2 cellular contexts compared by ENCODE assay signal in the genomic region with DNA sequence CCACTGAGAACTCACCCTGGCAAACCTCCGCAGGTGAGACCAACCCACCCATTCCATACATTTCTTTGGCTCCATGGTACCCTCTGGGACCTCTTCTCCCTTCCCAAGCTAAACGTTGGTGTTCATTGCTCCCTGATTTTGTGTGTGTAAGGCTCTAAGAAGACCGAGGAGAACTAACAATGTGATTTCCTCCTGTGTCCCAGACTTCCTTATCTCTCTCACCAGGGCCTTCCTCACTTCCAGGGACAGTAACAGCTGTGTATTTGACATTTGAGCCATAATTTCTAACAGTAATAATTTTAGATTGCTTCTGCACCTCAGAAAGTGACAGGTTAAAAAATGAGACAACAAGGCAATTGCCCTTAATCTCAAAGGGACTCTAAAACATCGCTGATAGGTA.
TF ChIP-seq lines count a peak whose summit lies in the region.

No MANE protein-coding gene starts in this region.

TF ChIP-seq in SK-N-SH, 30 proteins besides CTCF, POLR2A, EP300 and RAD21 (continued from another document):
- TF ChIP-seq POLR2AphosphoS5 (IDR thresholded peaks at IDR 0.05; ENCODE audit: low read depth, low read length) (no peak), NRF1 (IDR thresholded peaks at IDR 0.05; ENCODE audit: low read depth, low read length) (no peak), FOXM1 (IDR thresholded peaks at IDR 0.05; ENCODE audit: low read depth) (no peak), RXRA (IDR thresholded peaks at IDR 0.05; ENCODE audit: borderline replicate concordance, low read depth) (no peak), JUND (IDR thresholded peaks at IDR 0.05) (no peak)
- TF ChIP-seq, protein P1, sequence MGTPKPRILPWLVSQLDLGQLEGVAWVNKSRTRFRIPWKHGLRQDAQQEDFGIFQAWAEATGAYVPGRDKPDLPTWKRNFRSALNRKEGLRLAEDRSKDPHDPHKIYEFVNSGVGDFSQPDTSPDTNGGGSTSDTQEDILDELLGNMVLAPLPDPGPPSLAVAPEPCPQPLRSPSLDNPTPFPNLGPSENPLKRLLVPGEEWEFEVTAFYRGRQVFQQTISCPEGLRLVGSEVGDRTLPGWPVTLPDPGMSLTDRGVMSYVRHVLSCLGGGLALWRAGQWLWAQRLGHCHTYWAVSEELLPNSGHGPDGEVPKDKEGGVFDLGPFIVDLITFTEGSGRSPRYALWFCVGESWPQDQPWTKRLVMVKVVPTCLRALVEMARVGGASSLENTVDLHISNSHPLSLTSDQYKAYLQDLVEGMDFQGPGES (IDR thresholded peaks at IDR 0.05; ENCODE audit: low read depth, low read length), result no peak
- TF ChIP-seq, protein P2, sequence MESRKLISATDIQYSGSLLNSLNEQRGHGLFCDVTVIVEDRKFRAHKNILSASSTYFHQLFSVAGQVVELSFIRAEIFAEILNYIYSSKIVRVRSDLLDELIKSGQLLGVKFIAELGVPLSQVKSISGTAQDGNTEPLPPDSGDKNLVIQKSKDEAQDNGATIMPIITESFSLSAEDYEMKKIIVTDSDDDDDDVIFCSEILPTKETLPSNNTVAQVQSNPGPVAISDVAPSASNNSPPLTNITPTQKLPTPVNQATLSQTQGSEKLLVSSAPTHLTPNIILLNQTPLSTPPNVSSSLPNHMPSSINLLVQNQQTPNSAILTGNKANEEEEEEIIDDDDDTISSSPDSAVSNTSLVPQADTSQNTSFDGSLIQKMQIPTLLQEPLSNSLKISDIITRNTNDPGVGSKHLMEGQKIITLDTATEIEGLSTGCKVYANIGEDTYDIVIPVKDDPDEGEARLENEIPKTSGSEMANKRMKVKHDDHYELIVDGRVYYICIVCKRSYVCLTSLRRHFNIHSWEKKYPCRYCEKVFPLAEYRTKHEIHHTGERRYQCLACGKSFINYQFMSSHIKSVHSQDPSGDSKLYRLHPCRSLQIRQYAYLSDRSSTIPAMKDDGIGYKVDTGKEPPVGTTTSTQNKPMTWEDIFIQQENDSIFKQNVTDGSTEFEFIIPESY (IDR thresholded peaks at IDR 0.05; ENCODE audit: borderline replicate concordance, low read depth), result no peak

TF ChIP-seq in SK-N-SH treated with all-trans-retinoic acid at 6 μM for 48 hours, 23 proteins besides CTCF, POLR2A, EP300 and RAD21 (continued from another document):
- TF ChIP-seq CSDC2 (CRISPR knock-in tag; IDR thresholded peaks at IDR 0.05) (no peak), OSR1 (CRISPR knock-in tag; IDR thresholded peaks at IDR 0.05) (no peak), ESRRG (CRISPR knock-in tag; IDR thresholded peaks at IDR 0.05) (no peak), ZNF8 (CRISPR knock-in tag; IDR thresholded peaks at IDR 0.05) (no peak), BACH2 (CRISPR knock-in tag; IDR thresholded peaks at IDR 0.05; ENCODE audit: borderline replicate concordance) (no peak), TOX (CRISPR knock-in tag; IDR thresholded peaks at IDR 0.05; ENCODE audit: borderline replicate concordance) (no peak), TCF4 (CRISPR knock-in tag; IDR thresholded peaks at IDR 0.05; ENCODE audit: borderline replicate concordance) (no peak)
- TF ChIP-seq, protein P3, sequence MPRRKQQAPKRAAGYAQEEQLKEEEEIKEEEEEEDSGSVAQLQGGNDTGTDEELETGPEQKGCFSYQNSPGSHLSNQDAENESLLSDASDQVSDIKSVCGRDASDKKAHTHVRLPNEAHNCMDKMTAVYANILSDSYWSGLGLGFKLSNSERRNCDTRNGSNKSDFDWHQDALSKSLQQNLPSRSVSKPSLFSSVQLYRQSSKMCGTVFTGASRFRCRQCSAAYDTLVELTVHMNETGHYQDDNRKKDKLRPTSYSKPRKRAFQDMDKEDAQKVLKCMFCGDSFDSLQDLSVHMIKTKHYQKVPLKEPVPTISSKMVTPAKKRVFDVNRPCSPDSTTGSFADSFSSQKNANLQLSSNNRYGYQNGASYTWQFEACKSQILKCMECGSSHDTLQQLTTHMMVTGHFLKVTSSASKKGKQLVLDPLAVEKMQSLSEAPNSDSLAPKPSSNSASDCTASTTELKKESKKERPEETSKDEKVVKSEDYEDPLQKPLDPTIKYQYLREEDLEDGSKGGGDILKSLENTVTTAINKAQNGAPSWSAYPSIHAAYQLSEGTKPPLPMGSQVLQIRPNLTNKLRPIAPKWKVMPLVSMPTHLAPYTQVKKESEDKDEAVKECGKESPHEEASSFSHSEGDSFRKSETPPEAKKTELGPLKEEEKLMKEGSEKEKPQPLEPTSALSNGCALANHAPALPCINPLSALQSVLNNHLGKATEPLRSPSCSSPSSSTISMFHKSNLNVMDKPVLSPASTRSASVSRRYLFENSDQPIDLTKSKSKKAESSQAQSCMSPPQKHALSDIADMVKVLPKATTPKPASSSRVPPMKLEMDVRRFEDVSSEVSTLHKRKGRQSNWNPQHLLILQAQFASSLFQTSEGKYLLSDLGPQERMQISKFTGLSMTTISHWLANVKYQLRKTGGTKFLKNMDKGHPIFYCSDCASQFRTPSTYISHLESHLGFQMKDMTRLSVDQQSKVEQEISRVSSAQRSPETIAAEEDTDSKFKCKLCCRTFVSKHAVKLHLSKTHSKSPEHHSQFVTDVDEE (CRISPR knock-in tag; IDR thresholded peaks at IDR 0.05), result no peak
